In genomic region chr15:60392986-60393811, GRCh38 we compare ENCODE assay signal across 8 cellular contexts. TPM values are rescaled to one million over a fixed set of nuclear protein-coding genes. Genes with fewer than 3 reads are reported as not detected.
DNase-seq lines count a peak whose midpoint lies in the region; ATAC-seq, FAIRE-seq and TF ChIP-seq lines count a peak whose summit lies in the region.

No MANE protein-coding gene starts in this region.

- no peaks in the 10 kb centered on the region for H3K27me3 Mint-ChIP-seq in natural killer cell (ENCODE audit: low read depth in 2 of 2)

- 8% methylated on average over 9 of the region's 9 CpGs for WGBS in A549 (ENCODE audit: missing lambda C conversion rate)

- TF ChIP-seq RAD21 in A549 (conservative IDR thresholded peaks at IDR 0.05 in 1 of 2, IDR thresholded peaks at IDR 0.05 in 1 of 2): peak in 1 of 2 experiments; percentile 28; a peak in 3 of 5 replicates

- H3K4me3 ChIP-seq in A549: peak overlapping the region; percentile 88

- H3K4me3 Mint-ChIP-seq in natural killer cell: no peak overlapping the region

- ATAC-seq in A549 (peak; percentile 53 to 69), natural killer cell (no peak), GM21423 (IDR thresholded peaks at IDR 0.05; ENCODE audit: unreplicated experiment) (no peak)

- peak; percentile 89 to 98 for DNase-seq in A549 (ENCODE audit: low read depth in 1 of 2, low spot score in 1 of 2)
- no peak for DNase-seq in GM12892 (ENCODE audit: insufficient read length)
- no peak for DNase-seq in natural killer cell
- DNase-seq in NCI-H146 (lab: John Stamatoyannopoulos, UW): no peak
- DNase-seq in stimulated activated CD4-positive, alpha-beta T cell treated with anti-CD3 and anti-CD28 coated beads, Interleukin-2, amount 100 ng/mL, for 24 hours: no peak

- peak overlapping the region; percentile 94 for H3K4me2 ChIP-seq in A549

- H3K36me3 Mint-ChIP-seq in natural killer cell: no peaks in the 10 kb centered on the region

- no peak for TF ChIP-seq CTCF in A549 (IDR thresholded peaks at IDR 0.05)
- no peak for TF ChIP-seq CTCF in natural killer cell (IDR thresholded peaks at IDR 0.05)

- TF ChIP-seq POLR2A in A549 (IDR thresholded peaks at IDR 0.05; ENCODE audit: low read length) (no peak), GM12892 (IDR thresholded peaks at IDR 0.05; ENCODE audit: low read depth, low read length) (0 out of 2 replicates have a peak, but pooled peaks have one; percentile 5)

- FAIRE-seq in A549 (lab: Jason Lieb, UNC) (peak; percentile 98), GM12892 (lab: Jason Lieb, UNC) (no peak), endometrium (lab: Jason Lieb, UNC) (peak; percentile 83)

- POLR2A ChIA-PET in A549 (lab: Yijun Ruan, JAX): interaction anchor here (0.6 to 10.2 kb wide), 16 partner anchors 11 to 127 kb away, joined by 3 to 152 read pairs (median 6); no protein-coding TSS in a partner anchor

- no peaks in the 10 kb centered on the region for H3K9me3 ChIP-seq in A549

- H3K4me1 ChIP-seq in A549: peaks cover 66% of the 10 kb centered on the region

- TF ChIP-seq EP300 in A549 (IDR thresholded peaks at IDR 0.05): peak; percentile 90

- peak overlapping the region; percentile 97 to 99 for H3K27ac ChIP-seq in A549

- intact Hi-C loops in natural killer cell (cut with micrococcal nuclease): no loop called here

- peak overlapping the region; percentile 22 to 29 for H3K27ac Mint-ChIP-seq in natural killer cell

- CTCF ChIA-PET in A549 (lab: Yijun Ruan, JAX): interaction anchor here (0.6 to 6.5 kb wide), 14 partner anchors 9 to 127 kb away, joined by 3 to 58 read pairs (median 4); no protein-coding TSS in a partner anchor

- no peaks in the 10 kb centered on the region for H3K9me3 Mint-ChIP-seq in natural killer cell

- H3K4me1 Mint-ChIP-seq in natural killer cell: peaks cover 56 to 76% of the 10 kb centered on the region in 2 donors

TF ChIP-seq in A549, 52 proteins besides CTCF, POLR2A, EP300 and RAD21 (continues in another document):
- TF ChIP-seq TP53 (CRISPR knock-in tag; IDR thresholded peaks at IDR 0.05) (peak; percentile 23; the same call in 1 of the 2 replicates), RNF2 (IDR thresholded peaks at IDR 0.05; ENCODE audit: borderline replicate concordance, low read depth) (no peak), EHF (CRISPR knock-in tag; IDR thresholded peaks at IDR 0.05) (peak; percentile 5; the same call in 1 of the 2 replicates), HEYL (CRISPR knock-in tag; IDR thresholded peaks at IDR 0.05) (peak; percentile 43; the same call in 1 of the 2 replicates), CBX2 (IDR thresholded peaks at IDR 0.05; ENCODE audit: borderline replicate concordance, low read depth) (no peak), HOXB13 (CRISPR knock-in tag; IDR thresholded peaks at IDR 0.05; ENCODE audit: low read depth) (peak; percentile 85; the same call in 1 of the 2 replicates), CEBPB (IDR thresholded peaks at IDR 0.05) (peak; percentile 96 to 98), ZFP36 (IDR thresholded peaks at IDR 0.05; ENCODE audit: borderline replicate concordance, partially characterized antibody) (peak; percentile 60), EHMT2 (IDR thresholded peaks at IDR 0.05; ENCODE audit: low read depth) (no peak), PHF8 (IDR thresholded peaks at IDR 0.05; ENCODE audit: borderline replicate concordance, low read depth) (no peak), FOSB (CRISPR knock-in tag; IDR thresholded peaks at IDR 0.05) (peak; percentile 86), RFX5 (IDR thresholded peaks at IDR 0.05) (no peak), MAFK (IDR thresholded peaks at IDR 0.05; ENCODE audit: partially characterized antibody) (peak; percentile 95), ZNF302 (CRISPR knock-in tag; IDR thresholded peaks at IDR 0.05) (no peak), HDAC2 (IDR thresholded peaks at IDR 0.05) (no peak), FOSL2 (IDR thresholded peaks at IDR 0.05) (peak; percentile 94), FOSL2 (CRISPR knock-in tag; IDR thresholded peaks at IDR 0.05) (peak; percentile 95), ZSCAN20 (CRISPR knock-in tag; IDR thresholded peaks at IDR 0.05) (0 out of 2 replicates have a peak, but pooled peaks have one; percentile 12), HES2 (IDR thresholded peaks at IDR 0.05) (peak; percentile 58; the same call in 1 of the 2 replicates), ZC3H11A (IDR thresholded peaks at IDR 0.05) (no peak), MYC (IDR thresholded peaks at IDR 0.05; ENCODE audit: borderline replicate concordance, low read length) (no peak), KDM5A (IDR thresholded peaks at IDR 0.05) (no peak), CBX8 (IDR thresholded peaks at IDR 0.05) (no peak), MAX (IDR thresholded peaks at IDR 0.05) (peak; percentile 93)

TF ChIP-seq in PFSK-1, 5 proteins besides CTCF, POLR2A, EP300 and RAD21:
- TF ChIP-seq TAF1 (IDR thresholded peaks at IDR 0.05; ENCODE audit: borderline replicate concordance, insufficient read depth, low read length) (no peak), SIN3A (IDR thresholded peaks at IDR 0.05; ENCODE audit: borderline replicate concordance, insufficient read depth, low read length) (peak; percentile 20; the same call in 1 of the 2 replicates), REST (IDR thresholded peaks at IDR 0.05; ENCODE audit: insufficient read depth in 1 of 2, low read depth in 2 of 2, low read length in 2 of 2) (no peak), FOXP2 (optimal IDR thresholded peaks at IDR 0.05; ENCODE audit: borderline replicate concordance, extremely low read depth, extremely low read length, insufficient read depth) (peak; percentile 79), POLR2AphosphoS5 (IDR thresholded peaks at IDR 0.05; ENCODE audit: low read depth, low read length) (peak; percentile 90)
TF ChIP-seq in PFSK-1: peak in this region for 3.

RNA-seq across cellular contexts. Expression of gene ANXA2, which starts 4.6 kb away (rescaled TPM):
- polyA plus RNA-seq in A549 (2011; rRNA removed) (5,725 and 5,746 TPM in 2 replicates), A549 (2017; fragmentation: RNase III; extraction: RNeasy Plus Mini Kit Qiagen cat#74134 plus additional on column Dnase treatment) (4,707 to 5,021 TPM (median 4,900 TPM) in 3 replicates)
- 4,340 and 4,409 TPM in 2 replicates for polyA plus RNA-seq in A549 (2012; cell fraction: cytosol; rRNA removed)
- polyA plus RNA-seq in A549 (2012; cell fraction: nucleus; rRNA removed): 2,599 and 4,127 TPM in 2 replicates
- 4,094 and 4,183 TPM in 2 replicates for polyA minus RNA-seq in A549 (2011; rRNA and poly(A)+ RNA removed)
- 79.4 TPM for polyA plus RNA-seq in GM12892 (2012; ENCODE audit: missing spikeins)
- polyA plus RNA-seq in PFSK-1 (2012; ENCODE audit: insufficient read length, low read depth): 730 TPM
- total RNA-seq in natural killer cell: 100 to 1,000 TPM; 132 to 230 (median 155) TPM

Comparison
In these comparisons a context has a peak if more than half of its experiments do, and no peak if none do; other contexts are left out.
1. ATAC-seq: peak in A549 (2 of 2); none in natural killer cell (0 of 3) and GM21423 (single experiment).
2. DNase-seq: peak in A549 (2 of 2); none in GM12892 (single experiment), natural killer cell (single experiment), NCI-H146 (single experiment) and stimulated activated CD4-positive, alpha-beta T cell treated with anti-CD3 and anti-CD28 coated beads, Interleukin-2, amount 100 ng/mL, for 24 hours (0 of 2).